Comparison of ENCODE assay signal across 8 cellular contexts in the genomic region with DNA sequence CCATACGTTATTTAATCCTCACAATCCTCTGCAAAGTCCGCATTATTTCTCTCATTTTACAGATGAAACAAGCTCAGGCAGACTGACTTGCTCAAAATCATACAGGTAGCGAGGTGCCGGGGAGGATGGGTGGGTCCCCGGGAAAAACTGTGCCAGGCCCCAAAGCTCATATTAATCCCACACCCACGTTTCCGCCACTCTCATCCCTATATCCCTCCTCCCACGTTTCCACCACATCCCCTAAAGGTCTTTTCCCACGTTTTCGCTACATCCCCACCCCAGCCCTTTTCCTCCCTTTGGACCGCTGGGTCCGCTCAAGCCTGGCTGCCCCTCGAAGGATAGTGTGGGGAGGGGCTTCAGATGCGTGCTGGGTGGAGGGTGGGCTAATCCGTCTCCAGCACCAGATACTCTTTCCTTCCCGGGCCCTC. TPM values are rescaled to one million over a fixed set of nuclear protein-coding genes. Genes with fewer than 3 reads are reported as not detected.
A peak's percentile ranks its signal among the peaks of the same experiment; 100 is the strongest.
DNase-seq lines count a peak whose midpoint lies in the region; ATAC-seq and TF ChIP-seq lines count a peak whose summit lies in the region.

No MANE protein-coding gene starts in this region.

- ATAC-seq in CD8-positive, alpha-beta T cell, result no peak

- peak overlapping the region; percentile 76 for H3K4me3 ChIP-seq in CD8-positive, alpha-beta T cell (ENCODE audit: low read depth, low read length)
- H3K4me3 ChIP-seq in ectodermal cell (ENCODE audit: insufficient read depth, low read depth, low read length), result peak overlapping the region; percentile 83
- peak overlapping the region; percentile 79 for H3K4me3 ChIP-seq in neuron (ENCODE audit: low read length)

- no peaks in the 10 kb centered on the region for H3K9me3 ChIP-seq in CD8-positive, alpha-beta T cell (ENCODE audit: low read length)
- H3K9me3 ChIP-seq in ectodermal cell (ENCODE audit: control insufficient read depth, low read length) (no peaks in the 10 kb centered on the region), neuron (ENCODE audit: low read length) (no peaks in the 10 kb centered on the region)

- no peak for DNase-seq in CD8-positive, alpha-beta T cell
- DNase-seq in NCI-H524 (lab: John Stamatoyannopoulos, UW) (peak; percentile 73 to 80), GM19238 (ENCODE audit: insufficient read length, low spot score) (no peak), HuH-7 (ENCODE audit: low spot score) (no peak), NCI-H1417 treated with DMSO at 0.1 percent for 48 hours (lab: John Stamatoyannopoulos, UW) (no peak)
- DNase-seq in stimulated activated CD4-positive, alpha-beta T cell treated with anti-CD3 and anti-CD28 coated beads, Interleukin-2, amount 100 ng/mL, for 48 hours, result no peak

- no peak overlapping the region for H3K27ac ChIP-seq in CD8-positive, alpha-beta T cell (ENCODE audit: low read depth, low read length)
- peak overlapping the region; percentile 94 for H3K27ac ChIP-seq in ectodermal cell (ENCODE audit: insufficient read depth, low read depth, low read length, poor library complexity, severe bottlenecking)

- WGBS in ectodermal cell, 2 experiments, result 38 to 42% methylated on average over 14 to 16 of the region's 16 CpGs

- H3K36me3 Mint-ChIP-seq in CD8-positive, alpha-beta T cell, result peaks cover 4% of the 10 kb centered on the region

- POLR2A ChIA-PET in CD8-positive, alpha-beta T cell (lab: Charles Lee), result no interaction called here

- CTCF ChIA-PET in CD8-positive, alpha-beta T cell (lab: Charles Lee), result no interaction called here

- no peaks in the 10 kb centered on the region for H3K4me1 ChIP-seq in CD8-positive, alpha-beta T cell (ENCODE audit: insufficient read depth, low read length)
- H3K4me1 ChIP-seq in ectodermal cell (ENCODE audit: control insufficient read depth, insufficient read depth, low read length) (peaks cover 3% of the 10 kb centered on the region), neuron (ENCODE audit: insufficient read depth, low read length) (peaks cover 7% of the 10 kb centered on the region)

- no peaks in the 10 kb centered on the region for H3K27me3 ChIP-seq in CD8-positive, alpha-beta T cell (ENCODE audit: insufficient read depth, low read length)
- no peaks in the 10 kb centered on the region for H3K27me3 ChIP-seq in ectodermal cell (ENCODE audit: control insufficient read depth, insufficient read depth, low read length, poor library complexity, severe bottlenecking)
- no peaks in the 10 kb centered on the region for H3K27me3 ChIP-seq in neuron (ENCODE audit: insufficient read depth, low read length)

- H2AFZ ChIP-seq in neuron (ENCODE audit: low read depth, low read length), result peak overlapping the region; percentile 67

- no peak overlapping the region for H3K27ac Mint-ChIP-seq in CD8-positive, alpha-beta T cell

- TF ChIP-seq CTCF in CD8-positive, alpha-beta T cell (IDR thresholded peaks at IDR 0.05), result no peak

- no peaks in the 10 kb centered on the region for H3K27me3 Mint-ChIP-seq in CD8-positive, alpha-beta T cell (ENCODE audit: low read depth)

- H3K4me3 Mint-ChIP-seq in CD8-positive, alpha-beta T cell, result peak overlapping the region; percentile 81

- intact Hi-C loops in CD8-positive, alpha-beta T cell (cut with DNase I, micrococcal nuclease), result no loop called here

- peaks cover 8% of the 10 kb centered on the region for H3K4me1 Mint-ChIP-seq in CD8-positive, alpha-beta T cell (ENCODE audit: low read depth)

- H3K36me3 ChIP-seq in CD8-positive, alpha-beta T cell (ENCODE audit: insufficient read depth, low read length), result no peaks in the 10 kb centered on the region
- H3K36me3 ChIP-seq in ectodermal cell (ENCODE audit: control insufficient read depth, insufficient read depth, low read length) (no peaks in the 10 kb centered on the region), neuron (ENCODE audit: insufficient read depth, low read length) (peaks cover 2% of the 10 kb centered on the region)

- H3K9me3 Mint-ChIP-seq in CD8-positive, alpha-beta T cell, result no peaks in the 10 kb centered on the region

RNA-seq across cellular contexts. Expression of gene FSD1L, which starts 0.4 kb away (rescaled TPM):
- total RNA-seq in CD8-positive, alpha-beta T cell, result under 1 TPM; 0.24 to 0.33 TPM
- polyA plus RNA-seq in ectodermal cell (2013, experiment 1 of 4), result 10.4 TPM
- 13.2 TPM for polyA plus RNA-seq in ectodermal cell (2013, experiment 2 of 4)
- polyA plus RNA-seq in ectodermal cell (2013, experiment 3 of 4), result 7.8 TPM
- 10.2 TPM for polyA plus RNA-seq in ectodermal cell (2013, experiment 4 of 4)

Comparison
In these comparisons a context has a peak if more than half of its experiments do, and no peak if none do; other contexts are left out.
1. DNase-seq: peak in NCI-H524 (2 of 2); none in CD8-positive, alpha-beta T cell (0 of 7), GM19238 (single experiment), stimulated activated CD4-positive, alpha-beta T cell treated with anti-CD3 and anti-CD28 coated beads, Interleukin-2, amount 100 ng/mL, for 48 hours (0 of 2), HuH-7 (single experiment) and NCI-H1417 treated with DMSO at 0.1 percent for 48 hours (single experiment).
2. Peak in every context shown above with its lines, with median percentiles within 50 percentile points of each other: H3K4me3 ChIP-seq.